Comparison of ENCODE assay signal across 10 cellular contexts in the genomic region with DNA sequence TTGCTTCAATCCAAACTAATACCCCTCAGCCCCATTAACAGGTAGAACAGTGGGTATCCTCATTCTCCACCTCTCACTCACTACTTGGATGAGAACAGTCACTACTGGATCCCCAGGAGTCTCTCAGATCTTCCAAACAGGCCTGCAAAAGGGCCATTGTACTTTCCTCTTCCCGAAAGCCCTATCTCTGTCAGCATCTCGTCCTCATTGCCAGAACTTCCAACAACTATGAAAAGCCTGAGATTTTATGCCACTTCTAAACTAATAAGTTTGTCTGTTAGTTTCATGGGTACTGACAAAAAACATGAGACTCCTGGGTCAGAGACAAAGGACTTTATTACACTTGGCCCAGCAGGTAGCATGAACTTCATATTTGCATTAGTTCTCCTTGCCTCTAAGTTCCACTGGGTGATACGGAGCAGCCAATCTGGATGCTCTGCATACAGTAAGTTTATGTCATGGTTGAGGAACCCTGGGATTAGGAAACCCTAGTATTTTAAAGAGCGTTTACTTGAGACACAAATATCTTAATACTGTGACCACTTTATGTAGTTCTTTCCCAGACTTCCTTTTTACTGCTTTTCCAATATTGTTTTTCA. TPM values are rescaled to one million over a fixed set of nuclear protein-coding genes. Genes with fewer than 3 reads are reported as not detected.
DNase-seq lines count a peak whose midpoint lies in the region; ATAC-seq, FAIRE-seq and TF ChIP-seq lines count a peak whose summit lies in the region.
"Had no signal": no experiment of that assay in that cellular context is flagged by ENCODE, and none has a peak within 500 bp of the region (broad histone marks: within the 10 kb centered on the region; RNA-seq: fewer than 3 reads in every experiment).

No MANE protein-coding gene starts in this region.

- TF ChIP-seq POLR2A in GM12878 (IDR thresholded peaks at IDR 0.05; ENCODE audit: low read depth, low read length) = no peak

- H4K20me1 ChIP-seq in KMS-11 (ENCODE audit: insufficient read depth) = no peaks in the 10 kb centered on the region
- H4K20me1 ChIP-seq in GM12878 (ENCODE audit: control insufficient read depth, insufficient read depth) = no peaks in the 10 kb centered on the region

- 70% methylated on average over 4 of the region's 4 CpGs for WGBS in GM12878 (ENCODE audit: insufficient coverage, insufficient replicate concordance, low lambda C conversion rate, missing lambda C conversion rate)

- peak; percentile 16 for ATAC-seq in GM18873 (IDR thresholded peaks at IDR 0.05; ENCODE audit: low FRiP score, unreplicated experiment)
- peak; percentile 13 for ATAC-seq in GM12878
- no peak for ATAC-seq in GM18519 (IDR thresholded peaks at IDR 0.05; ENCODE audit: low FRiP score, unreplicated experiment)

- intact Hi-C loops in GM12878 (cut with micrococcal nuclease; ENCODE audit: unreplicated experiment) = no loop called here

- peak overlapping the region; percentile 80 for H2AFZ ChIP-seq in KMS-11 (ENCODE audit: low read depth)
- H2AFZ ChIP-seq in GM12878 (ENCODE audit: control insufficient read depth, low read depth, low read length) = peak overlapping the region; percentile 83

- peak overlapping the region; percentile 44; the same call in 1 of the 2 replicates for H3K9ac ChIP-seq in KMS-11
- H3K9ac ChIP-seq in GM12878 (ENCODE audit: control insufficient read depth, insufficient read depth, low read length) = peak overlapping the region; percentile 57

- no peaks in the 10 kb centered on the region for H3K36me3 ChIP-seq in KMS-11 (ENCODE audit: insufficient read depth)
- no peaks in the 10 kb centered on the region for H3K36me3 ChIP-seq in GM12878 (ENCODE audit: control insufficient read depth in 2 of 2, insufficient read depth in 2 of 2, low read length in 1 of 2)

- H3K4me1 ChIP-seq in KMS-11 (ENCODE audit: low read depth, poor library complexity, severe bottlenecking) = peaks cover 48% of the 10 kb centered on the region
- H3K4me1 ChIP-seq in GM12878 (ENCODE audit: control insufficient read depth, insufficient read depth, low read length) = peaks cover 22% of the 10 kb centered on the region

- peak overlapping the region; percentile 87 for H3K4me3 ChIP-seq in KMS-11 (IDR thresholded peaks at IDR 0.05; ENCODE audit: insufficient read depth, low read depth, low read length)
- peak overlapping the region; percentile 11; the same call in 1 of the 2 replicates for H3K4me3 ChIP-seq in GM12878
- peak overlapping the region in 1 of 7 experiments; percentile 1 for H3K4me3 ChIP-seq in skin epidermis

- H3K4me2 ChIP-seq in KMS-11 (peak overlapping the region; percentile 79), GM12878 (ENCODE audit: control insufficient read depth, insufficient read depth) (peak overlapping the region; percentile 91)

- SMC1A ChIA-PET in GM12878 (lab: Charles Lee; ENCODE audit: uncharacterized antibody, unreplicated experiment) = interaction anchor here (0.6 to 1.1 kb wide), 4 partner anchors 25 to 169 kb away, joined by 3 to 4 read pairs (median 3); partner anchors contain the start of gene SLAMF6

- DNase-seq in GM12878 (ENCODE audit: low read depth, low spot score) (no peak), caudate nucleus (lab: John Stamatoyannopoulos, UW) (no peak), ACHN (no peak)
- DNase-seq: KBM-7 had no signal

- CTCF ChIA-PET in GM12878 (lab: Yijun Ruan, JAX) = interaction anchor here (0.6 to 1.8 kb wide), 5 partner anchors 11 to 106 kb away, joined by 3 to 5 read pairs (median 3); no protein-coding TSS in a partner anchor

- FAIRE-seq in GM12878 (lab: Jason Lieb, UNC) = no peak
- FAIRE-seq: G401.6 had no signal

- BruUV-seq in GM12878 (replicated peaks; lab: Mats Ljungman, UMichigan) = TSS peak; percentile 72

- H3K27me3 ChIP-seq in KMS-11 (ENCODE audit: insufficient read depth, low read depth) (no peaks in the 10 kb centered on the region), GM12878 (replicated peaks in 1 of 2; ENCODE audit: control insufficient read depth in 2 of 2, insufficient read depth in 2 of 2, low read length in 1 of 2) (no peaks in the 10 kb centered on the region)

- TF ChIP-seq CTCF in KMS-11 (conservative IDR thresholded peaks at IDR 0.05; ENCODE audit: low read depth, low read length) (no peak), GM12878 (IDR thresholded peaks at IDR 0.05 in 2 of 3, conservative IDR thresholded peaks at IDR 0.05 in 1 of 3; ENCODE audit: control insufficient read depth in 2 of 3, extremely low read depth in 1 of 3, insufficient read depth in 1 of 3, low read depth in 3 of 3, low read length in 3 of 3) (no peak)

- peaks cover 9% of the 10 kb centered on the region; the same call in 2 of the 3 replicates for H3K9me3 ChIP-seq in GM12878 (replicated peaks; ENCODE audit: control insufficient read depth, insufficient read depth, low read length)

- no peaks in the 10 kb centered on the region for H3K79me2 ChIP-seq in KMS-11 (ENCODE audit: insufficient read depth, low read depth)
- H3K79me2 ChIP-seq in GM12878 (ENCODE audit: control insufficient read depth, insufficient read depth, low read length) = no peaks in the 10 kb centered on the region

- in situ Hi-C loops in GM12878 (cut with MboI) = no loop called here
- in situ Hi-C loops in ACHN (cut with HindIII; ENCODE audit: low pct_ligation_motif_present, low pct_unique_long_range_greater_than_20kb, low sequenced_read_pairs) = no loop called here

- POLR2A ChIA-PET in GM12878 (lab: Charles Lee) = interaction anchor here (1.5 kb wide), 1 partner anchor 14 kb away, joined by 5 read pairs; no protein-coding TSS in a partner anchor

- no peak for TF ChIP-seq EP300 in GM12878 (IDR thresholded peaks at IDR 0.05; ENCODE audit: borderline replicate concordance in 1 of 2, control insufficient read depth in 1 of 2, low read depth in 2 of 2, low read length in 2 of 2)

- TF ChIP-seq RAD21 in GM12878 (IDR thresholded peaks at IDR 0.05; ENCODE audit: insufficient read depth, low read depth, low read length) = no peak

- RAD21 ChIA-PET in GM12878 (lab: Charles Lee; ENCODE audit: unreplicated experiment) = interaction anchor here (1.0 to 2.4 kb wide), 4 partner anchors 10 to 102 kb away, joined by 4 to 9 read pairs (median 5); no protein-coding TSS in a partner anchor

- H3K27ac ChIP-seq in KMS-11 (peak overlapping the region; percentile 60), GM12878 (ENCODE audit: control insufficient read depth, insufficient read depth) (peak overlapping the region; percentile 86), skin epidermis (peak overlapping the region in 15 of 21 experiments; percentile 0 to 93 (median 55)), caudate nucleus (ENCODE audit: low read depth, low read length) (no peak overlapping the region)

TF ChIP-seq in GM12878, 131 proteins besides CTCF, POLR2A, EP300 and RAD21:
- TF ChIP-seq HDGF (IDR thresholded peaks at IDR 0.05) (0 out of 2 replicates have a peak, but pooled peaks have one; percentile 47), DPF2 (IDR thresholded peaks at IDR 0.05) (0 out of 2 replicates have a peak, but pooled peaks have one; percentile 7)
- TF ChIP-seq, protein P1, sequence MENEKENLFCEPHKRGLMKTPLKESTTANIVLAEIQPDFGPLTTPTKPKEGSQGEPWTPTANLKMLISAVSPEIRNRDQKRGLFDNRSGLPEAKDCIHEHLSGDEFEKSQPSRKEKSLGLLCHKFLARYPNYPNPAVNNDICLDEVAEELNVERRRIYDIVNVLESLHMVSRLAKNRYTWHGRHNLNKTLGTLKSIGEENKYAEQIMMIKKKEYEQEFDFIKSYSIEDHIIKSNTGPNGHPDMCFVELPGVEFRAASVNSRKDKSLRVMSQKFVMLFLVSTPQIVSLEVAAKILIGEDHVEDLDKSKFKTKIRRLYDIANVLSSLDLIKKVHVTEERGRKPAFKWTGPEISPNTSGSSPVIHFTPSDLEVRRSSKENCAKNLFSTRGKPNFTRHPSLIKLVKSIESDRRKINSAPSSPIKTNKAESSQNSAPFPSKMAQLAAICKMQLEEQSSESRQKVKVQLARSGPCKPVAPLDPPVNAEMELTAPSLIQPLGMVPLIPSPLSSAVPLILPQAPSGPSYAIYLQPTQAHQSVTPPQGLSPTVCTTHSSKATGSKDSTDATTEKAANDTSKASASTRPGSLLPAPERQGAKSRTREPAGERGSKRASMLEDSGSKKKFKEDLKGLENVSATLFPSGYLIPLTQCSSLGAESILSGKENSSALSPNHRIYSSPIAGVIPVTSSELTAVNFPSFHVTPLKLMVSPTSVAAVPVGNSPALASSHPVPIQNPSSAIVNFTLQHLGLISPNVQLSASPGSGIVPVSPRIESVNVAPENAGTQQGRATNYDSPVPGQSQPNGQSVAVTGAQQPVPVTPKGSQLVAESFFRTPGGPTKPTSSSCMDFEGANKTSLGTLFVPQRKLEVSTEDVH (IDR thresholded peaks at IDR 0.05; ENCODE audit: low read depth, partially characterized antibody) = no peak
TF ChIP-seq in GM12878: peak in this region for 2.

RNA-seq across cellular contexts. Expression of gene VANGL2, which starts 38.1 kb away (rescaled TPM):
- 4.9 and 5.3 TPM in 2 replicates for total RNA-seq in GM12878 (2013; cell fraction: nucleolus; rRNA removed)
- total RNA-seq in GM12878 (2014; rRNA removed) (0.11 and 0.23 TPM in 2 replicates), GM12878 (2014; rRNA removed; fragmentation: Illumina TruSeq; extraction: Trizol) (0.27 and 0.28 TPM in 2 replicates), GM12878 (2021) (1.1 and 1.2 TPM in 2 replicates)
- 0.43 TPM for polyA plus RNA-seq in GM12878 (2011; ENCODE audit: low read depth)
- polyA plus RNA-seq in GM12878 (2011; rRNA removed) (3.0 and 5.0 TPM in 2 replicates), GM12878 (2014; fragmentation: Illumina TruSeq; extraction: Trizol) (0.79 and 1.0 TPM in 2 replicates), GM12878 (2014; fragmentation: Nextera tagmentation; extraction: Ambion mirVana) (under 1 TPM; 0.10 to 0.13 TPM), GM12878 (2014; rRNA removed) (1.2 and 5.0 TPM in 2 replicates), GM12878 (2016; fragmentation: Nextera tagmentation; extraction: Ambion mirVana) (under 1 TPM; 0.16 to 0.28 TPM)
- 4.7 and 5.1 TPM in 2 replicates for polyA plus RNA-seq in GM12878 (2011; cell fraction: cytosol; rRNA removed)
- 10.0 and 10.7 TPM in 2 replicates for polyA plus RNA-seq in GM12878 (2011; cell fraction: nucleus; rRNA removed)
- 0.58 and 0.70 TPM in 2 replicates for polyA plus RNA-seq in GM12878 (2012)
- 3.1 and 4.1 TPM in 2 replicates for polyA minus RNA-seq in GM12878 (2011; rRNA and poly(A)+ RNA removed)
- 1.2 and 2.6 TPM in 2 replicates for polyA minus RNA-seq in GM12878 (2011; cell fraction: cytosol; rRNA and poly(A)+ RNA removed)
- polyA minus RNA-seq in GM12878 (2011; cell fraction: nucleus; rRNA and poly(A)+ RNA removed) = 0.73 and 1.4 TPM in 2 replicates
- total RNA-seq: lung microvascular endothelial cell had no signal
